ENCODE assay signal across 17 cellular contexts in the genomic region with DNA sequence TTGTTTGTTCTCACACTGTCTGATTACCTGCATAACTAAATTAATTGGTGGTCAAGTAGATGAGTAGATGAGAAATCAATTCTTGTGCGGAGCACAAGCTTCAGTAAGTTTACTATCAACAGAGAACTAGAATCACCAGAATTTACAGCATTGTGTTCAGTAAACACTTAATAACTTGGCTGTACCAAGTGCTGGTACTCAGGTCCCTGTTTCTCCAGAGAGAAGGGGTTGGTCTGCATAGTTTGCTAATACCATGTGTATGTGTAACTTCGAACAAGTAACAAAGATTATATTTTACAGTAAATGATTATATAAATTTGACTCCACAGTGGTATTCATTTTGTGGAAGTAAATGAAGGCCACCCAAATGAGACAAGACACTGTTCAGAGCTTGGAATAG.
DNase-seq lines count a peak whose midpoint lies in the region; ATAC-seq and TF ChIP-seq lines count a peak whose summit lies in the region.
"Had no signal": no experiment of that assay in that cellular context is flagged by ENCODE, and none has a peak within 500 bp of the region (broad histone marks: within the 10 kb centered on the region; RNA-seq: fewer than 3 reads in every experiment).

No MANE protein-coding gene starts in this region.

- H3K4ac ChIP-seq in neuronal stem cell (ENCODE audit: low read length), result no peak overlapping the region

- H2AK5ac ChIP-seq in neuronal stem cell (ENCODE audit: low read depth, low read length), result no peak overlapping the region

- no peak overlapping the region for H3K14ac ChIP-seq in neuronal stem cell (ENCODE audit: low read length)

- no peak overlapping the region for H2BK12ac ChIP-seq in neuronal stem cell (ENCODE audit: low read length)

- H2BK5ac ChIP-seq in neuronal stem cell (ENCODE audit: low read length), result no peak overlapping the region

- H3K18ac ChIP-seq in neuronal stem cell (ENCODE audit: low read length), result no peak overlapping the region

- H3K27me3 Mint-ChIP-seq in stimulated activated naive B cell treated with anti-CD40 and anti-IgM and Interleukin-4, amounts not matched to agents 10 μg/mL and 1 μg/mL and 100 μg/mL, for 72 hours, result peaks cover 0 to 5% of the 10 kb centered on the region in 2 donors
- H3K27me3 Mint-ChIP-seq: CD4-positive, alpha-beta T cell had no signal

- H3K9me3 ChIP-seq in left lung (no peaks in the 10 kb centered on the region), neuronal stem cell (replicated peaks in 1 of 2; ENCODE audit: control insufficient read depth in 2 of 2, insufficient read depth in 1 of 2, low read depth in 1 of 2, low read length in 2 of 2) (no peaks in the 10 kb centered on the region), right lobe of liver (no peaks in the 10 kb centered on the region)
- H3K9me3 ChIP-seq: A549, Caco-2 had no signal

- no peaks in the 10 kb centered on the region for H3K36me3 Mint-ChIP-seq in stimulated activated naive B cell treated with anti-CD40 and anti-IgM and Interleukin-4, amounts not matched to agents 10 μg/mL and 1 μg/mL and 100 μg/mL, for 72 hours

- H3K4me1 Mint-ChIP-seq in stimulated activated naive B cell treated with anti-CD40 and anti-IgM and Interleukin-4, amounts not matched to agents 10 μg/mL and 1 μg/mL and 100 μg/mL, for 72 hours, result no peaks in the 10 kb centered on the region

- peaks cover 0 to 8% of the 10 kb centered on the region in 2 donors for H3K9me3 Mint-ChIP-seq in stimulated activated naive B cell treated with anti-CD40 and anti-IgM and Interleukin-4, amounts not matched to agents 10 μg/mL and 1 μg/mL and 100 μg/mL, for 72 hours
- H3K9me3 Mint-ChIP-seq: CD4-positive, alpha-beta T cell had no signal

- ATAC-seq in left lung, result peak; percentile 46
- ATAC-seq in stimulated activated naive B cell treated with anti-CD40 and anti-IgM and Interleukin-4, amounts not matched to agents 10 μg/mL and 1 μg/mL and 100 μg/mL, for 72 hours (replicated peaks), result no peak
- ATAC-seq in HG03439 (IDR thresholded peaks at IDR 0.05; ENCODE audit: unreplicated experiment), result no peak
- no peak for ATAC-seq in right lobe of liver
- ATAC-seq: A549, HCT116 had no signal

- H3K27ac ChIP-seq in left lung, result no peak overlapping the region
- no peak overlapping the region for H3K27ac ChIP-seq in neuronal stem cell (replicated peaks; ENCODE audit: low read length)
- no peak overlapping the region for H3K27ac ChIP-seq in right lobe of liver
- H3K27ac ChIP-seq: 22Rv1, A549, C4-2B, GM23248 had no signal

- H4K8ac ChIP-seq in neuronal stem cell (ENCODE audit: low read depth, low read length), result no peak overlapping the region

- no peaks in the 10 kb centered on the region for H3K36me3 ChIP-seq in left lung
- peaks cover 0 to 12% of the 10 kb centered on the region in 2 donors for H3K36me3 ChIP-seq in neuronal stem cell (replicated peaks in 1 of 2; ENCODE audit: control insufficient read depth in 2 of 2, insufficient read depth in 2 of 2, low read length in 2 of 2)
- no peaks in the 10 kb centered on the region for H3K36me3 ChIP-seq in right lobe of liver

- no peak overlapping the region for H3K4me2 ChIP-seq in neuronal stem cell (ENCODE audit: insufficient read depth, low read length, poor library complexity, severe bottlenecking)
- H3K4me2 ChIP-seq: A549 had no signal

- no peak overlapping the region for H3K9ac ChIP-seq in neuronal stem cell (ENCODE audit: low read depth, low read length, poor library complexity)
- H3K9ac ChIP-seq: GM23248 had no signal

- no CpG with 5 or more reads among the region's 2 CpGs for WGBS in neuronal stem cell (ENCODE audit: extremely low coverage in 2 of 2, insufficient read length in 2 of 2, insufficient replicate concordance in 1 of 2), 2 donors
- 78% methylated on average over 2 of the region's 2 CpGs for WGBS in right lobe of liver (ENCODE audit: insufficient coverage, low coverage, low lambda C conversion rate, missing lambda C conversion rate)

- H3K27me3 ChIP-seq in left lung (no peaks in the 10 kb centered on the region), neuronal stem cell (ENCODE audit: control insufficient read depth in 3 of 3, insufficient read depth in 3 of 3, low read depth in 1 of 3, low read length in 3 of 3) (no peaks in the 10 kb centered on the region), right lobe of liver (no peaks in the 10 kb centered on the region)

- TF ChIP-seq POLR2A in right lobe of liver (IDR thresholded peaks at IDR 0.05), result no peak

- H2AFZ ChIP-seq in neuronal stem cell (ENCODE audit: low read length), result peak overlapping the region; percentile 24
- H2AFZ ChIP-seq: GM23248 had no signal

- H3K4me3 ChIP-seq in left lung (no peak overlapping the region), neuronal stem cell (ENCODE audit: low read length in 2 of 2) (no peak overlapping the region), right lobe of liver (no peak overlapping the region)
- H3K4me3 ChIP-seq: A549, GM23248 had no signal

- TF ChIP-seq CTCF in left lung (IDR thresholded peaks at IDR 0.05), result no peak
- TF ChIP-seq CTCF in right lobe of liver (IDR thresholded peaks at IDR 0.05), result no peak

- H2BK120ac ChIP-seq in neuronal stem cell (ENCODE audit: low read depth, low read length), result no peak overlapping the region

- no peak overlapping the region for H2BK15ac ChIP-seq in neuronal stem cell (ENCODE audit: low read length)

- no peak overlapping the region for H3K4me3 Mint-ChIP-seq in stimulated activated naive B cell treated with anti-CD40 and anti-IgM and Interleukin-4, amounts not matched to agents 10 μg/mL and 1 μg/mL and 100 μg/mL, for 72 hours
- H3K4me3 Mint-ChIP-seq: CD4-positive, alpha-beta T cell; HFFc6 had no signal

- no peak overlapping the region for H3K27ac Mint-ChIP-seq in stimulated activated naive B cell treated with anti-CD40 and anti-IgM and Interleukin-4, amounts not matched to agents 10 μg/mL and 1 μg/mL and 100 μg/mL, for 72 hours
- H3K27ac Mint-ChIP-seq: CD4-positive, alpha-beta T cell; HFFc6 had no signal

- DNase-seq in NCI-H510A treated with DMSO at 0.1 percent for 48 hours (lab: John Stamatoyannopoulos, UW) (peak; percentile 16), NCI-H510A (lab: John Stamatoyannopoulos, UW) (no peak), left lung (no peak), neuronal stem cell (ENCODE audit: low spot score) (no peak), right lobe of liver (no peak)
- no peak for DNase-seq in stimulated activated naive B cell treated with anti-CD40 and anti-IgM and Interleukin-4, amounts not matched to agents 10 μg/mL and 1 μg/mL and 100 μg/mL, for 72 hours
- DNase-seq: AML-193; Caco-2; CD4-positive, alpha-beta T cell; GM23248; HFFc6; IMR-90 had no signal

- no peak overlapping the region for H3K23ac ChIP-seq in neuronal stem cell (ENCODE audit: low read depth, low read length, poor library complexity)

- H4K91ac ChIP-seq in neuronal stem cell (ENCODE audit: low read depth, low read length, poor library complexity), result no peak overlapping the region

- H3K79me1 ChIP-seq in neuronal stem cell (ENCODE audit: low read depth, low read length), result no peaks in the 10 kb centered on the region

- no peaks in the 10 kb centered on the region for H3K4me1 ChIP-seq in left lung
- peaks cover 0 to 7% of the 10 kb centered on the region in 2 donors for H3K4me1 ChIP-seq in neuronal stem cell (ENCODE audit: control insufficient read depth in 2 of 2, insufficient read depth in 1 of 2, low read depth in 1 of 2, low read length in 2 of 2)
- H3K4me1 ChIP-seq in right lobe of liver, result no peaks in the 10 kb centered on the region
- H3K4me1 ChIP-seq: A549, Caco-2 had no signal

- intact Hi-C loops in left lung (cut with DNase I), result no loop called here
- intact Hi-C loops in right lobe of liver (cut with DNase I), result no loop called here
